Comparison of ENCODE assay signal across 1 cellular context in the genomic region with DNA sequence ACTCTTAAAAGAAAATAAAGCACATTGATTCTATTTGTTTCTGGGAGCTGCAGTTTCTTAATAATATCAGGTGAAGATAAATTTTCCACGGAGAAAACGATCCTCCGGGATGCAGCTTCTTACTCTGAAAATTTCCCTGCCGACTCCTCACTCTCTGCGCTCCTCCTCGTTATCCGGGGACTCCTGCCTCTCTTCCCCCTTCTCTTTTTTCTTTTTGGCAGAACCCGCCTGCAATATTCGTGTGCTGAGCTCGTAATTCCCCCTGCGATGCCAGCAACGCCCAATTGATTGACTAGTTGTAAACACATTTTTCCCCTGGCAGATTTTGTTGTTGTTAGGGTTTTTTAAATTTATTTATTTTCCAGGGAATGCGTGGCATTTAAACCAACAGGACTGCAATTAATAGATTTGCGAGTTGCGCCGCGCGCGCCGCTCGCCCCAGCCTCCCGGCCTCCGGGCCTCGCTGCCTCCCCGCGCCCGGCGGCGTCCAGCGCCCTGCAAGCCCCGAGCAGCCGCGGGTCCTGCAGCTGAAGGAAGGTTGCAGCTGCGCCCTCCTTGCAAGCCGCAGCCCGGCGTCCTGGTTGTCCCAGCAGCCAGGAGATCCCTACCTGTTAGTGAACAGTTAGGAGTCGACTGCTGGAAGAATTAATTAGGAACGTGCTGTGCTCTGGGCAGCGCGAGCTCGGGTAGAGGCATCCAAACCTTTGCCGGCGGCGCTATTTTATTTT.
TF ChIP-seq lines count a peak whose summit lies in the region.

No MANE protein-coding gene starts in this region.

TF ChIP-seq in HCT116, 20 proteins besides CTCF, POLR2A, EP300 and RAD21 (continued from another document):
- TF ChIP-seq ZBTB33 (IDR thresholded peaks at IDR 0.05; ENCODE audit: extremely low read depth, insufficient replicate concordance, low read length) (no peak), REST (IDR thresholded peaks at IDR 0.05; ENCODE audit: low read depth) (no peak), TCF7L2 (IDR thresholded peaks at IDR 0.05; ENCODE audit: borderline replicate concordance, extremely low read depth, insufficient read depth, insufficient read length) (no peak), FOSL1 (IDR thresholded peaks at IDR 0.05; ENCODE audit: low read depth) (no peak), SP1 (IDR thresholded peaks at IDR 0.05; ENCODE audit: low read depth) (no peak), ZFX (IDR thresholded peaks at IDR 0.05) (no peak), ATF3 (IDR thresholded peaks at IDR 0.05) (no peak), CEBPB (IDR thresholded peaks at IDR 0.05; ENCODE audit: low read depth) (no peak), JUND (IDR thresholded peaks at IDR 0.05) (no peak), EZH2phosphoT487 (IDR thresholded peaks at IDR 0.05; ENCODE audit: borderline replicate concordance) (no peak), SRF (IDR thresholded peaks at IDR 0.05; ENCODE audit: low read depth) (no peak), ZNF274 (IDR thresholded peaks at IDR 0.05; ENCODE audit: low read depth, low read length) (no peak), EZH2 (IDR thresholded peaks at IDR 0.05) (no peak), EGR1 (IDR thresholded peaks at IDR 0.05; ENCODE audit: low read depth) (no peak)
- TF ChIP-seq, protein P1, sequence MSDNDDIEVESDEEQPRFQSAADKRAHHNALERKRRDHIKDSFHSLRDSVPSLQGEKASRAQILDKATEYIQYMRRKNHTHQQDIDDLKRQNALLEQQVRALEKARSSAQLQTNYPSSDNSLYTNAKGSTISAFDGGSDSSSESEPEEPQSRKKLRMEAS (IDR thresholded peaks at IDR 0.05): no peak
TF ChIP-seq in HCT116: peak in this region for 0.
